ENCODE assay signal across 1 cellular context in the genomic region with DNA sequence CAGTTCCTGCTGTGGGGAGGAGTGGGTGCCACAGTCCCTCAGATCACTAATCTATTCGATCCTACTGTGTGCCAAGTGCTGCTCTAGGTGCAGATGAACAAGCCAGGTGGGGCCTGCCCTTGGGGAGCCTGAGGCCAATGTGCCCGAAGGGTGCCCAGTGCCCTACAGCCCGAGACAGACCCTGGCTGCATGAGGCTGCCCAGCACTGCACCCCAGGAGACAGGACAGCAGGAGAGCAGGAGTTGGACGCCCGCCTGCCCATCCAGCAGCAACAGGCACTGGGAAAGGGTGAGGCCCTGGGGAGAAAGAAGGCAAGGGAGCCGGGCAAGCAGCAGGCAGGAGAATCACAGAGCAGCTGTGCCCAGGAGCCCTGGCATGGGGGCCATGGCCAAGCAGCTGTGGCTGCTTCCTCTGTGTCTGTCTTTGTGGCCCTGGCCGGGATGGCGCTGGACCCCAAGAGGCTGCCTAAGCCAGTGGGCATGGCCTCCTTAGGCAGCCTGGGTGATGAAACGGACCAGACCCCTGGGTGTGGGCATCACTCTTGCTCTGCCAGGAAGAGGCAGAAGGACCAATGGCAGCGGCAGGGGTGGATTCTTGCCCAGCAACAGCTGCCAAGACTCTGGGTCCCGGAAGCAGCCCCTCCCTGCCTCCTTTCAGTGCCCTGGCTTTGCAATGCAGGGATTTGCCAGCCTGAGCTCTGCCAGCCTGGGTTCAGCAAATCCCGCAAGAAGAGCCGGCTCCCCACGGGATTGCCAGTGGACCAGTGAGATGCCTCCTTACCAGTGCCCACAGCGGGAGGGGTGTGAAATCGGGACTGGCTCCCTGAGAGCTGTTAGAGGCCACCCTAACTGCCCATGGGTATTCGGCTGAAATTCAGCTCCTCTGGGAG.
TF ChIP-seq lines count a peak whose summit lies in the region.

No MANE protein-coding gene starts in this region.

TF ChIP-seq in H1, 55 proteins besides CTCF, POLR2A, EP300 and RAD21 (continued from another document):
- TF ChIP-seq PHF8 (conservative IDR thresholded peaks at IDR 0.05; ENCODE audit: low read depth, low read length) (no peak), SIN3A (conservative IDR thresholded peaks at IDR 0.05 in 1 of 2, IDR thresholded peaks at IDR 0.05 in 1 of 2; ENCODE audit: low read depth in 1 of 2, low read length in 2 of 2) (no peak), CHD2 (IDR thresholded peaks at IDR 0.05; ENCODE audit: low read length) (no peak), ASH2L (IDR thresholded peaks at IDR 0.05; ENCODE audit: low read length) (no peak), SP1 (IDR thresholded peaks at IDR 0.05; ENCODE audit: low read depth, low read length) (no peak), KDM1A (IDR thresholded peaks at IDR 0.05; ENCODE audit: borderline replicate concordance, low read length) (no peak)
